ENCODE assay signal across 8 cellular contexts in genomic region chr16:70737377-70738082, GRCh38. TPM values are rescaled to one million over a fixed set of nuclear protein-coding genes. Genes with fewer than 3 reads are reported as not detected.
DNase-seq lines count a peak whose midpoint lies in the region; ATAC-seq and TF ChIP-seq lines count a peak whose summit lies in the region.

No MANE protein-coding gene starts in this region.

- peaks cover 12% of the 10 kb centered on the region for H3K4me1 ChIP-seq in smooth muscle cell (ENCODE audit: low read depth)

- H3K9me3 Mint-ChIP-seq in CD14-positive monocyte: no peaks in the 10 kb centered on the region

- H3K27me3 Mint-ChIP-seq in CD14-positive monocyte (ENCODE audit: low read depth in 3 of 3): peaks cover 0 to 3% (median 2%) of the 10 kb centered on the region in 3 donors

- H3K36me3 ChIP-seq in smooth muscle cell (ENCODE audit: low read depth): no peaks in the 10 kb centered on the region

- peak overlapping the region in 1 of 2 donors; percentile 18 for H3K4me3 Mint-ChIP-seq in CD14-positive monocyte

- intact Hi-C loops in CD14-positive monocyte (cut with micrococcal nuclease): no loop called here

- H3K4me2 ChIP-seq in smooth muscle cell: peak overlapping the region; percentile 77

- peak overlapping the region in 4 of 7 donors; percentile 51 to 80 (median 72) for H3K27ac Mint-ChIP-seq in CD14-positive monocyte

- H3K4me1 Mint-ChIP-seq in CD14-positive monocyte: peaks cover 17% of the 10 kb centered on the region

- H3K4me3 ChIP-seq in foreskin fibroblast (ENCODE audit: low read depth in 1 of 2, low read length in 2 of 2) (no peak overlapping the region), smooth muscle cell (no peak overlapping the region)

- DNase-seq in CD14-positive monocyte (ENCODE audit: low spot score): no peak
- peak; percentile 26 for DNase-seq in activated T-helper 1 cell treated with Interleukin-2 at 50 U/mL for 16 hours (ENCODE audit: low read depth)
- DNase-seq in foreskin fibroblast: peak; percentile 98 to 99
- DNase-seq in smooth muscle cell (lab: John Stamatoyannopoulos, UW; ENCODE audit: unreplicated experiment): peak; percentile 19
- no peak for DNase-seq in GF-D8 (lab: John Stamatoyannopoulos, UW)
- DNase-seq in SHP77 treated with DMSO at 0.1 percent for 48 hours (lab: John Stamatoyannopoulos, UW): no peak

- peaks cover 20% of the 10 kb centered on the region for H3F3A ChIP-seq in smooth muscle cell (ENCODE audit: low read depth)

- H3K9ac ChIP-seq in smooth muscle cell (ENCODE audit: low read depth): peak overlapping the region; percentile 53

- peaks cover 11% of the 10 kb centered on the region for H4K20me1 ChIP-seq in smooth muscle cell (ENCODE audit: low read depth)

- no peak overlapping the region for H2AFZ ChIP-seq in smooth muscle cell (ENCODE audit: low read depth)

- H3K79me2 ChIP-seq in smooth muscle cell (ENCODE audit: low read depth): no peaks in the 10 kb centered on the region

- TF ChIP-seq CTCF in CD14-positive monocyte (IDR thresholded peaks at IDR 0.05): no peak
- TF ChIP-seq CTCF in LNCAP (IDR thresholded peaks at IDR 0.05): peak; percentile 16; the same call in 1 of the 2 replicates
- no peak for TF ChIP-seq CTCF in foreskin fibroblast (IDR thresholded peaks at IDR 0.05; ENCODE audit: low read depth, low read length)
- no peak for TF ChIP-seq CTCF in smooth muscle cell (IDR thresholded peaks at IDR 0.05; ENCODE audit: borderline replicate concordance, insufficient read depth, poor library complexity, severe bottlenecking)

- peak overlapping the region; percentile 62 for H3K27ac ChIP-seq in smooth muscle cell (ENCODE audit: low read depth)

- peak; percentile 88 for ATAC-seq in GM21447 (IDR thresholded peaks at IDR 0.05; ENCODE audit: unreplicated experiment)

- no peaks in the 10 kb centered on the region for H3K27me3 ChIP-seq in smooth muscle cell (ENCODE audit: low read depth)

- no peaks in the 10 kb centered on the region for H3K9me3 ChIP-seq in smooth muscle cell (replicated peaks; ENCODE audit: low read depth)

- WGBS in smooth muscle cell (ENCODE audit: low lambda C conversion rate): 39% methylated on average over 21 of the region's 21 CpGs

- peaks cover 53 to 80% of the 10 kb centered on the region in 2 donors for H3K36me3 Mint-ChIP-seq in CD14-positive monocyte

RNA-seq across cellular contexts. Expression of gene MTSS2, which starts 51.7 kb away (rescaled TPM):
- polyA plus RNA-seq in CD14-positive monocyte (not detected), smooth muscle cell (4.2 and 8.7 TPM in 2 replicates)
- total RNA-seq in smooth muscle cell: 19.5 and 27.1 TPM in 2 replicates

Comparison
In these comparisons a context has a peak if more than half of its experiments do, and no peak if none do; other contexts are left out.
1. DNase-seq: peak in activated T-helper 1 cell treated with Interleukin-2 at 50 U/mL for 16 hours (single experiment), foreskin fibroblast (2 of 2) and smooth muscle cell (single experiment); none in CD14-positive monocyte (single experiment), GF-D8 (single experiment) and SHP77 treated with DMSO at 0.1 percent for 48 hours (single experiment).